In the genomic region with DNA sequence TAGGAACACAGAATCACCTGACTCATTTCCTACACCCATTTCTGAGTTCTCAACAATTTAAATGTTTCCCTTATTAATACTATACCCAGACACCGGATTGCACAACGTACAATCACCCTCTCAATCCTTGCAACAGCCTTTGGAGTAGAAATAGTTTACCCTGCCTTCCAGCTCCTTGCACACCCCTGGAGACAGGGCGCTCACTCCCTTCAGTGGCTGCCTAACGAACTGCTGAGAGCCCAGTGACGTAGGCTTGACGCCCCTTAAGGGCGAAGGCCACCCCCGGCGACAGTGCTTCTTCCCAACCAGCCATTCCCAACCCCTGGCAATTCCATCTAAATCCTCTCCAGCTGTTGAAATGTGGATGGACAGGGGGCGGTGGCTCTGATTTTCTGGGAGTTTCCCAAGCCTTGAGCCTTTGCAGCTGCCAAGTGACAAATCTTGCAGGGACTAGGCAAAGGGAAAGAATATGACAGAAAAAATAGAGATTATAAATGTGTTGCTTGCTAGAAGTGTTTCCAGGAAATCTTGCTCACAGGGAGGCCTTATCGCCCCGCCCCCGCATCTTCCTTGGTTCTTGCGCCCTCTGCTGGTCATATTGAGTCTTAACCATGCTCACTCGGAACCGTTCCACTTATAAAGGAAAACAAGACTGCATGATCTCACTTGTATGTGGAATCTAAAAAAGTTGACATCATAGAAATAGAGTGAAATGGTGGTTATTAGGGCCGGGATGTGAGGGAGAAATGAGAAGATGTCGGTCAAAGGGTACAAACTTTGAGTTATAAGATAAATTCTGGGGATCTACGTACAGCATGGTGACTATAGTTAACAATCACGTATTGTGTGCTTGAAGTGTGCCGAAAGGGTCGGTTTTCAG, we compare ENCODE assay signal across 1 cellular context.
TF ChIP-seq lines count a peak whose summit lies in the region.

No MANE protein-coding gene starts in this region.

TF ChIP-seq in IMR-90, 13 proteins besides CTCF, POLR2A, EP300 and RAD21 (continued from another document):
- no peak for TF ChIP-seq USF2 (IDR thresholded peaks at IDR 0.05; ENCODE audit: low read depth, low read length)
- TF ChIP-seq MAZ (IDR thresholded peaks at IDR 0.05; ENCODE audit: borderline replicate concordance, low read depth, low read length), result peak; percentile 64; the same call in 1 of the 2 replicates
